Comparison of ENCODE assay signal across 16 cellular contexts in genomic region chr1:5933050-5933449, GRCh38. TPM values are rescaled to one million over a fixed set of nuclear protein-coding genes. Genes with fewer than 3 reads are reported as not detected.
DNase-seq lines count a peak whose midpoint lies in the region; ATAC-seq and TF ChIP-seq lines count a peak whose summit lies in the region.
"Had no signal": no experiment of that assay in that cellular context is flagged by ENCODE, and none has a peak within 500 bp of the region (broad histone marks: within the 10 kb centered on the region; RNA-seq: fewer than 3 reads in every experiment).

No MANE protein-coding gene starts in this region.

- TF ChIP-seq POLR2A in testis (IDR thresholded peaks at IDR 0.05), result no peak

- H3K4me3 ChIP-seq in testis (no peak overlapping the region), A673 (ENCODE audit: low read depth, low read length, poor library complexity, severe bottlenecking) (no peak overlapping the region)
- H3K4me3 ChIP-seq: A549, BLaER1 had no signal

- WGBS in testis, 2 donors, result 97 to 98% methylated on average over 6 of the region's 6 CpGs

- H3K27me3 Mint-ChIP-seq in activated CD4-positive, alpha-beta memory T cell treated with anti-CD3 and anti-CD28 coated beads, Interleukin-2, amount 10 ng/mL, durations not matched to agents 7 days and 5 days, result no peaks in the 10 kb centered on the region
- no peaks in the 10 kb centered on the region for H3K27me3 Mint-ChIP-seq in activated CD4-positive, alpha-beta memory T cell treated with anti-CD3 and anti-CD28 coated beads for 36 hours
- H3K27me3 Mint-ChIP-seq in stimulated activated naive CD8-positive, alpha-beta T cell treated with anti-CD3 and anti-CD28 coated beads, Interleukin-15, Interleukin-2, amounts not matched to agents 100 ng/mL and 50 ng/mL, for 24 hours, result no peaks in the 10 kb centered on the region
- H3K27me3 Mint-ChIP-seq: CD4-positive, alpha-beta memory T cell had no signal

- peak; percentile 3 for DNase-seq in activated CD4-positive, alpha-beta memory T cell treated with anti-CD3 and anti-CD28 coated beads, Interleukin-2, amount 10 ng/mL, durations not matched to agents 7 days and 5 days
- DNase-seq in activated CD4-positive, alpha-beta memory T cell treated with anti-CD3 and anti-CD28 coated beads for 36 hours, result no peak
- DNase-seq in stimulated activated naive CD8-positive, alpha-beta T cell treated with anti-CD3 and anti-CD28 coated beads, Interleukin-15, Interleukin-2, amounts not matched to agents 100 U/mL and 50 U/mL, for 24 hours, result no peak
- peak; percentile 2 for DNase-seq in testis
- DNase-seq in A673 (ENCODE audit: low spot score), result no peak
- DNase-seq in NAMALWA (ENCODE audit: low spot score), result no peak
- DNase-seq: CD4-positive, alpha-beta memory T cell; DMS153; DMS79; GDM1 had no signal

- H3K36me3 Mint-ChIP-seq in activated CD4-positive, alpha-beta memory T cell treated with anti-CD3 and anti-CD28 coated beads, Interleukin-2, amount 10 ng/mL, durations not matched to agents 7 days and 5 days (ENCODE audit: low read depth), result peaks cover 23% of the 10 kb centered on the region
- H3K36me3 Mint-ChIP-seq in activated CD4-positive, alpha-beta memory T cell treated with anti-CD3 and anti-CD28 coated beads for 36 hours, result peaks cover 14% of the 10 kb centered on the region
- peaks cover 27% of the 10 kb centered on the region for H3K36me3 Mint-ChIP-seq in stimulated activated naive CD8-positive, alpha-beta T cell treated with anti-CD3 and anti-CD28 coated beads, Interleukin-15, Interleukin-2, amounts not matched to agents 100 ng/mL and 50 ng/mL, for 24 hours (ENCODE audit: low read depth)

- POLR2A ChIA-PET in activated CD4-positive, alpha-beta memory T cell treated with anti-CD3 and anti-CD28 coated beads, Interleukin-2, amount 10 ng/mL, durations not matched to agents 7 days and 5 days (lab: Charles Lee), result no interaction called here
- POLR2A ChIA-PET in activated CD4-positive, alpha-beta memory T cell treated with anti-CD3 and anti-CD28 coated beads for 36 hours (lab: Charles Lee), result no interaction called here
- POLR2A ChIA-PET in A673 (lab: Charles Lee; ENCODE audit: low non-redundant PET), result no interaction called here

- H3K4me1 ChIP-seq in testis (no peaks in the 10 kb centered on the region), A673 (ENCODE audit: insufficient read depth, low read length, poor library complexity, severe bottlenecking) (peaks cover 8% of the 10 kb centered on the region)
- H3K4me1 ChIP-seq: A549, BLaER1 had no signal

- no peak overlapping the region for H3K4me3 Mint-ChIP-seq in activated CD4-positive, alpha-beta memory T cell treated with anti-CD3 and anti-CD28 coated beads, Interleukin-2, amount 10 ng/mL, durations not matched to agents 7 days and 5 days
- H3K4me3 Mint-ChIP-seq in activated CD4-positive, alpha-beta memory T cell treated with anti-CD3 and anti-CD28 coated beads for 36 hours, result no peak overlapping the region
- no peak overlapping the region for H3K4me3 Mint-ChIP-seq in stimulated activated naive CD8-positive, alpha-beta T cell treated with anti-CD3 and anti-CD28 coated beads, Interleukin-15, Interleukin-2, amounts not matched to agents 100 ng/mL and 50 ng/mL, for 24 hours
- H3K4me3 Mint-ChIP-seq: CD14-positive monocyte; CD4-positive, alpha-beta memory T cell; H9 had no signal

- H3K9me3 Mint-ChIP-seq in activated CD4-positive, alpha-beta memory T cell treated with anti-CD3 and anti-CD28 coated beads, Interleukin-2, amount 10 ng/mL, durations not matched to agents 7 days and 5 days, result no peaks in the 10 kb centered on the region
- H3K9me3 Mint-ChIP-seq in activated CD4-positive, alpha-beta memory T cell treated with anti-CD3 and anti-CD28 coated beads for 36 hours, result no peaks in the 10 kb centered on the region
- no peaks in the 10 kb centered on the region for H3K9me3 Mint-ChIP-seq in stimulated activated naive CD8-positive, alpha-beta T cell treated with anti-CD3 and anti-CD28 coated beads, Interleukin-15, Interleukin-2, amounts not matched to agents 100 ng/mL and 50 ng/mL, for 24 hours
- H3K9me3 Mint-ChIP-seq: CD4-positive, alpha-beta memory T cell had no signal

- H3K36me3 ChIP-seq in testis (ENCODE audit: low read depth, missing control alignments) (no peaks in the 10 kb centered on the region), A673 (ENCODE audit: insufficient read depth, low read length, poor library complexity, severe bottlenecking) (peaks cover 23% of the 10 kb centered on the region)

- CTCF ChIA-PET in activated CD4-positive, alpha-beta memory T cell treated with anti-CD3 and anti-CD28 coated beads, Interleukin-2, amount 10 ng/mL, durations not matched to agents 7 days and 5 days (lab: Charles Lee), result no interaction called here
- CTCF ChIA-PET in activated CD4-positive, alpha-beta memory T cell treated with anti-CD3 and anti-CD28 coated beads for 36 hours (lab: Charles Lee), result interaction anchor here (1.6 kb wide), 1 partner anchor 15 kb away, joined by 9 read pairs; no protein-coding TSS in a partner anchor
- CTCF ChIA-PET in A673 (lab: Charles Lee), result no interaction called here

- no peak overlapping the region for H3K27ac Mint-ChIP-seq in activated CD4-positive, alpha-beta memory T cell treated with anti-CD3 and anti-CD28 coated beads, Interleukin-2, amount 10 ng/mL, durations not matched to agents 7 days and 5 days
- no peak overlapping the region for H3K27ac Mint-ChIP-seq in activated CD4-positive, alpha-beta memory T cell treated with anti-CD3 and anti-CD28 coated beads for 36 hours
- H3K27ac Mint-ChIP-seq in stimulated activated naive CD8-positive, alpha-beta T cell treated with anti-CD3 and anti-CD28 coated beads, Interleukin-15, Interleukin-2, amounts not matched to agents 100 ng/mL and 50 ng/mL, for 24 hours, result peak overlapping the region; percentile 39
- H3K27ac Mint-ChIP-seq: CD14-positive monocyte; CD4-positive, alpha-beta memory T cell; H9 had no signal

- TF ChIP-seq CTCF in testis (IDR thresholded peaks at IDR 0.05) (no peak), A673 (conservative IDR thresholded peaks at IDR 0.05; ENCODE audit: low read depth, low read length) (no peak)

- BruUV-seq in A673 (replicated peaks; lab: Mats Ljungman, UMichigan), result no TSS peak

- H3K27me3 ChIP-seq in testis (no peaks in the 10 kb centered on the region), A673 (replicated peaks; ENCODE audit: insufficient read depth, low read depth, low read length, poor library complexity) (no peaks in the 10 kb centered on the region)
- H3K27me3 ChIP-seq: BLaER1 had no signal

- H3K9me3 ChIP-seq in testis (no peaks in the 10 kb centered on the region), A673 (ENCODE audit: low read depth, low read length, poor library complexity, severe bottlenecking) (no peaks in the 10 kb centered on the region)
- H3K9me3 ChIP-seq: A549, BLaER1 had no signal

- ATAC-seq in stimulated activated naive CD8-positive, alpha-beta T cell treated with anti-CD3 and anti-CD28 coated beads, Interleukin-15, Interleukin-2, amounts not matched to agents 100 U/mL and 50 U/mL, for 24 hours, result no peak
- ATAC-seq: A549 had no signal

- H3K27ac ChIP-seq in testis (no peak overlapping the region), A673 (ENCODE audit: low read depth, low read length, poor library complexity, severe bottlenecking) (no peak overlapping the region)
- H3K27ac ChIP-seq: 22Rv1, A549, BLaER1 had no signal

- peaks cover 23% of the 10 kb centered on the region for H3K4me1 Mint-ChIP-seq in activated CD4-positive, alpha-beta memory T cell treated with anti-CD3 and anti-CD28 coated beads, Interleukin-2, amount 10 ng/mL, durations not matched to agents 7 days and 5 days
- no peaks in the 10 kb centered on the region for H3K4me1 Mint-ChIP-seq in activated CD4-positive, alpha-beta memory T cell treated with anti-CD3 and anti-CD28 coated beads for 36 hours (ENCODE audit: low read depth)
- H3K4me1 Mint-ChIP-seq in stimulated activated naive CD8-positive, alpha-beta T cell treated with anti-CD3 and anti-CD28 coated beads, Interleukin-15, Interleukin-2, amounts not matched to agents 100 ng/mL and 50 ng/mL, for 24 hours (ENCODE audit: low read depth), result no peaks in the 10 kb centered on the region
- H3K4me1 Mint-ChIP-seq: CD4-positive, alpha-beta memory T cell had no signal

- intact Hi-C loops in activated CD4-positive, alpha-beta memory T cell treated with anti-CD3 and anti-CD28 coated beads for 36 hours (cut with micrococcal nuclease), result no loop called here
- intact Hi-C loops in testis (cut with DNase I; ENCODE audit: low total_unique reads), result no loop called here
- intact Hi-C loops in A673 (cut with micrococcal nuclease; ENCODE audit: unreplicated experiment), result no loop called here

RNA-seq across cellular contexts. Expression of gene NPHP4, which starts 59.2 kb away (rescaled TPM):
- total RNA-seq in activated CD4-positive, alpha-beta memory T cell treated with anti-CD3 and anti-CD28 coated beads, Interleukin-2, amount 10 ng/mL, durations not matched to agents 7 days and 5 days, result 10 to 100 TPM; 18.1 to 19.1 TPM
- 10 to 100 TPM; 14.0 to 14.6 TPM for total RNA-seq in activated CD4-positive, alpha-beta memory T cell treated with anti-CD3 and anti-CD28 coated beads for 36 hours
- total RNA-seq in testis (10 to 100 TPM; 49.4 to 65.9 TPM), A673 (2021) (27.6 and 29.7 TPM in 2 replicates)
- 26.3 TPM for polyA plus RNA-seq in testis (ENCODE audit: insufficient read depth, low read depth, low replicate concordance)

Comparison
In these comparisons a context has a peak if more than half of its experiments do, and no peak if none do; other contexts are left out.
1. DNase-seq: peak in activated CD4-positive, alpha-beta memory T cell treated with anti-CD3 and anti-CD28 coated beads, Interleukin-2, amount 10 ng/mL, durations not matched to agents 7 days and 5 days (single experiment) and testis (single experiment); none in activated CD4-positive, alpha-beta memory T cell treated with anti-CD3 and anti-CD28 coated beads for 36 hours (single experiment), stimulated activated naive CD8-positive, alpha-beta T cell treated with anti-CD3 and anti-CD28 coated beads, Interleukin-15, Interleukin-2, amounts not matched to agents 100 U/mL and 50 U/mL, for 24 hours (single experiment), A673 (single experiment) and NAMALWA (single experiment).